ENCODE assay signal across 8 cellular contexts in genomic region chr3:52456800-52457183, GRCh38. TPM values are rescaled to one million over a fixed set of nuclear protein-coding genes. Genes with fewer than 3 reads are reported as not detected.
DNase-seq lines count a peak whose midpoint lies in the region; ATAC-seq and TF ChIP-seq lines count a peak whose summit lies in the region.

No MANE protein-coding gene starts in this region.

- DNase-seq in A673 (ENCODE audit: low spot score) (no peak), IMR-90 (no peak), cardiac fibroblast (ENCODE audit: low read depth in 2 of 2) (no peak), iPS-NIHi7 (ENCODE audit: extremely low spot score) (no peak), posterior vena cava (ENCODE audit: low spot score) (no peak)

- peak overlapping the region; percentile 93 for H3K4me2 ChIP-seq in IMR-90 (ENCODE audit: low read depth, low read length)

- H2BK15ac ChIP-seq in IMR-90 (ENCODE audit: low read depth, low read length): no peak overlapping the region

- H3K27ac ChIP-seq in A673 (ENCODE audit: low read depth, low read length, poor library complexity, severe bottlenecking) (peak overlapping the region; percentile 76), IMR-90 (ENCODE audit: insufficient read depth, low read length) (peak overlapping the region; percentile 92), muscle layer of duodenum (ENCODE audit: low read length) (no peak overlapping the region)

- H3K36me3 ChIP-seq in A673 (ENCODE audit: insufficient read depth, low read length, poor library complexity, severe bottlenecking) (peaks cover 11% of the 10 kb centered on the region), IMR-90 (ENCODE audit: control insufficient read depth, insufficient read depth, low read length) (peaks cover 29% of the 10 kb centered on the region), muscle layer of duodenum (ENCODE audit: control insufficient read depth in 1 of 2, insufficient read depth in 2 of 2, low read length in 2 of 2) (peaks cover 26 to 33% of the 10 kb centered on the region in 2 donors)

- peak overlapping the region; percentile 93 for H2AFZ ChIP-seq in IMR-90 (replicated peaks; ENCODE audit: low read length, poor library complexity)

- CTCF ChIA-PET in A673 (lab: Charles Lee): no interaction called here
- CTCF ChIA-PET in IMR-90 (lab: Yijun Ruan, JAX): interaction anchor here (0.6 to 1.1 kb wide), 3 partner anchors 9 to 44 kb away, joined by 3 read pairs; no protein-coding TSS in a partner anchor

- no peak for TF ChIP-seq RAD21 in IMR-90 (IDR thresholded peaks at IDR 0.05; ENCODE audit: low read length)

- H4K8ac ChIP-seq in IMR-90 (ENCODE audit: low read depth in 2 of 2, low read length in 2 of 2): peak overlapping the region; percentile 11 to 77; a peak in 2 of 4 replicates

- H4K5ac ChIP-seq in IMR-90 (ENCODE audit: low read depth, low read length): peak overlapping the region; percentile 22; the same call in 1 of the 2 replicates

- no peak overlapping the region for H3K18ac ChIP-seq in IMR-90 (ENCODE audit: low read depth, low read length)

- H3K9me3 ChIP-seq in A673 (ENCODE audit: low read depth, low read length, poor library complexity, severe bottlenecking): no peaks in the 10 kb centered on the region
- no peaks in the 10 kb centered on the region for H3K9me3 ChIP-seq in IMR-90 (ENCODE audit: control insufficient read depth, insufficient read depth, low read length)
- no peaks in the 10 kb centered on the region for H3K9me3 ChIP-seq in muscle layer of duodenum (ENCODE audit: control insufficient read depth in 1 of 2, low read length in 2 of 2)

- peak overlapping the region; percentile 3 for H2BK5ac ChIP-seq in IMR-90 (ENCODE audit: low read depth, low read length, poor library complexity, severe bottlenecking)

- no peaks in the 10 kb centered on the region for H3K27me3 ChIP-seq in A673 (replicated peaks; ENCODE audit: insufficient read depth, low read depth, low read length, poor library complexity)
- no peaks in the 10 kb centered on the region for H3K27me3 ChIP-seq in IMR-90 (ENCODE audit: control insufficient read depth, insufficient read depth, low read length)
- no peaks in the 10 kb centered on the region for H3K27me3 ChIP-seq in muscle layer of duodenum (ENCODE audit: low read depth, low read length)

- intact Hi-C loops in A673 (cut with micrococcal nuclease; ENCODE audit: unreplicated experiment) (no loop called here), IMR-90 (cut with micrococcal nuclease) (no loop called here), posterior vena cava (cut with DNase I) (no loop called here)

- dilution Hi-C loops in IMR-90 (cut with HindIII; ENCODE audit: low sequenced_read_pairs, unreplicated experiment): no loop called here

- H3K9me1 ChIP-seq in IMR-90 (ENCODE audit: insufficient read depth, low read length): peaks cover 20% of the 10 kb centered on the region

- peaks cover 22% of the 10 kb centered on the region for H4K20me1 ChIP-seq in IMR-90 (ENCODE audit: insufficient read depth, low read length)

- peaks cover 37 to 53% of the 10 kb centered on the region in 2 experiments for H3K79me1 ChIP-seq in IMR-90 (ENCODE audit: low read depth in 1 of 2, low read length in 2 of 2)

- in situ Hi-C loops in IMR-90 (cut with MboI; ENCODE audit: low sequenced_read_pairs): no loop called here

- H3K4me1 ChIP-seq in A673 (ENCODE audit: insufficient read depth, low read length, poor library complexity, severe bottlenecking) (peaks cover 3% of the 10 kb centered on the region), IMR-90 (ENCODE audit: control insufficient read depth, insufficient read depth, low read length) (peaks cover 15% of the 10 kb centered on the region), muscle layer of duodenum (ENCODE audit: control insufficient read depth in 1 of 2, insufficient read depth in 2 of 2, low read length in 2 of 2) (peaks cover 0 to 19% of the 10 kb centered on the region in 2 donors)

- H3K9ac ChIP-seq in IMR-90 (ENCODE audit: low read depth, low read length): peak overlapping the region; percentile 60

- POLR2A ChIA-PET in A673 (lab: Charles Lee; ENCODE audit: low non-redundant PET) (no interaction called here), IMR-90 (lab: Charles Lee; ENCODE audit: unreplicated experiment) (no interaction called here)

- H2AK5ac ChIP-seq in IMR-90 (ENCODE audit: low read depth, low read length): peak overlapping the region; percentile 92

- no peak for TF ChIP-seq CTCF in A673 (conservative IDR thresholded peaks at IDR 0.05; ENCODE audit: low read depth, low read length)
- no peak for TF ChIP-seq CTCF in IMR-90 (conservative IDR thresholded peaks at IDR 0.05; ENCODE audit: low read depth, low read length)
- no peak for TF ChIP-seq CTCF in cardiac fibroblast (IDR thresholded peaks at IDR 0.05; ENCODE audit: low read depth, low read length)

- H4K91ac ChIP-seq in IMR-90 (ENCODE audit: insufficient read depth, low read depth, low read length): peak overlapping the region; percentile 89

- no CpG with 5 or more reads among the region's 5 CpGs for WGBS in IMR-90 (ENCODE audit: extremely low coverage in 2 of 2, insufficient read length in 1 of 2), 2 experiments

- TF ChIP-seq POLR2A in IMR-90 (IDR thresholded peaks at IDR 0.05; ENCODE audit: low read depth, low read length): no peak

- H3K14ac ChIP-seq in IMR-90 (replicated peaks; ENCODE audit: low read depth, low read length): peak overlapping the region; percentile 98

- H3K23ac ChIP-seq in IMR-90 (ENCODE audit: low read depth, low read length): peak overlapping the region; percentile 96

- H3K4me3 ChIP-seq in A673 (ENCODE audit: low read depth, low read length, poor library complexity, severe bottlenecking): peak overlapping the region; percentile 77
- H3K4me3 ChIP-seq in IMR-90 (ENCODE audit: insufficient read depth, low read depth, low read length): peak overlapping the region; percentile 99
- peak overlapping the region; percentile 84 to 98 for H3K4me3 ChIP-seq in cardiac fibroblast (replicated peaks in 1 of 2; ENCODE audit: low read depth in 2 of 2, low read length in 2 of 2)
- peak overlapping the region; percentile 74 to 76 for H3K4me3 ChIP-seq in muscle layer of duodenum (ENCODE audit: low read depth in 1 of 2, low read length in 2 of 2)

- H2BK120ac ChIP-seq in IMR-90 (ENCODE audit: low read depth, low read length): no peak overlapping the region

- ATAC-seq in IMR-90 (ENCODE audit: low read depth): no peak
- ATAC-seq in HG02678 (IDR thresholded peaks at IDR 0.05; ENCODE audit: unreplicated experiment): no peak
- no peak for ATAC-seq in HG02852 (IDR thresholded peaks at IDR 0.05; ENCODE audit: unreplicated experiment)

- no peak overlapping the region for H2BK20ac ChIP-seq in IMR-90 (ENCODE audit: low read depth, low read length)

- H3K56ac ChIP-seq in IMR-90 (ENCODE audit: extremely low read depth, insufficient read depth, low read length): no peak overlapping the region

- peak overlapping the region; percentile 84 for H2AK9ac ChIP-seq in IMR-90 (replicated peaks; ENCODE audit: low read depth, low read length, poor library complexity)

- BruUV-seq in A673 (replicated peaks; lab: Mats Ljungman, UMichigan) (no TSS peak), IMR-90 (replicated peaks; lab: Mats Ljungman, UMichigan) (no TSS peak)

- H3K4ac ChIP-seq in IMR-90 (ENCODE audit: low read depth, low read length): peak overlapping the region; percentile 92

TF ChIP-seq in IMR-90, 13 proteins besides CTCF, POLR2A, EP300 and RAD21 (continues in another document):
- no peak for TF ChIP-seq MAFK (IDR thresholded peaks at IDR 0.05; ENCODE audit: low read depth, low read length)
- TF ChIP-seq FOS (IDR thresholded peaks at IDR 0.05; ENCODE audit: low read depth, low read length): no peak
- TF ChIP-seq, protein P1, sequence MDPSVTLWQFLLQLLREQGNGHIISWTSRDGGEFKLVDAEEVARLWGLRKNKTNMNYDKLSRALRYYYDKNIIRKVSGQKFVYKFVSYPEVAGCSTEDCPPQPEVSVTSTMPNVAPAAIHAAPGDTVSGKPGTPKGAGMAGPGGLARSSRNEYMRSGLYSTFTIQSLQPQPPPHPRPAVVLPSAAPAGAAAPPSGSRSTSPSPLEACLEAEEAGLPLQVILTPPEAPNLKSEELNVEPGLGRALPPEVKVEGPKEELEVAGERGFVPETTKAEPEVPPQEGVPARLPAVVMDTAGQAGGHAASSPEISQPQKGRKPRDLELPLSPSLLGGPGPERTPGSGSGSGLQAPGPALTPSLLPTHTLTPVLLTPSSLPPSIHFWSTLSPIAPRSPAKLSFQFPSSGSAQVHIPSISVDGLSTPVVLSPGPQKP (IDR thresholded peaks at IDR 0.05; ENCODE audit: borderline replicate concordance, low read depth, low read length): no peak

RNA-seq across cellular contexts. Expression of gene NISCH, which starts 1.4 kb away (rescaled TPM):
- total RNA-seq in A673 (2021) (46.9 and 48.6 TPM in 2 replicates), IMR-90 (2012; rRNA removed) (34.2 and 36.9 TPM in 2 replicates), posterior vena cava (10 to 100 TPM; 53.0 to 65.2 TPM)
- polyA plus RNA-seq in IMR-90 (2012; rRNA removed): 86.0 and 92.2 TPM in 2 replicates
- 37.7 and 53.7 TPM in 2 replicates for polyA plus RNA-seq in IMR-90 (2012; cell fraction: cytosol; rRNA removed)
- polyA plus RNA-seq in IMR-90 (2012; cell fraction: nucleus; rRNA removed; ENCODE audit: low replicate concordance): 524 and 765 TPM in 2 replicates

RNA-seq across cellular contexts. Expression of gene TNNC1, which starts 3.0 kb away (rescaled TPM):
- total RNA-seq in A673 (2021): not detected in 2 replicates
- total RNA-seq in IMR-90 (2012; rRNA removed): 1.1 and 1.3 TPM in 2 replicates
- 4.0 and 4.6 TPM in 2 replicates for polyA plus RNA-seq in IMR-90 (2012; rRNA removed)
- polyA plus RNA-seq in IMR-90 (2012; cell fraction: cytosol; rRNA removed): 1.8 and 2.3 TPM in 2 replicates
- 3.4 and 6.2 TPM in 2 replicates for polyA plus RNA-seq in IMR-90 (2012; cell fraction: nucleus; rRNA removed; ENCODE audit: low replicate concordance)
- 1 to 10 TPM; 3.5 to 5.5 TPM for total RNA-seq in posterior vena cava

RNA-seq across cellular contexts. Expression of gene SEMA3G, which starts 11.9 kb away (rescaled TPM):
- 0.07 TPM in 1 of 2 replicates, not detected in the other for total RNA-seq in A673 (2021)
- total RNA-seq in IMR-90 (2012; rRNA removed): not detected in 2 replicates
- 0.04 and 0.07 TPM in 2 replicates for polyA plus RNA-seq in IMR-90 (2012; rRNA removed)
- 0.01 and 0.07 TPM in 2 replicates for polyA plus RNA-seq in IMR-90 (2012; cell fraction: cytosol; rRNA removed)
- 0.01 and 0.03 TPM in 2 replicates for polyA plus RNA-seq in IMR-90 (2012; cell fraction: nucleus; rRNA removed; ENCODE audit: low replicate concordance)
- total RNA-seq in posterior vena cava: 10 to 100 TPM; 12.4 to 17.7 TPM

RNA-seq across cellular contexts. Expression of gene STAB1, which starts 38.3 kb away (rescaled TPM):
- total RNA-seq in A673 (2021): 0.41 TPM in 1 of 2 replicates, not detected in the other
- not detected in 2 replicates for total RNA-seq in IMR-90 (2012; rRNA removed)
- polyA plus RNA-seq in IMR-90 (2012; rRNA removed): 0.04 TPM in 1 of 2 replicates, not detected in the other
- 0.04 TPM in 1 of 2 replicates, not detected in the other for polyA plus RNA-seq in IMR-90 (2012; cell fraction: cytosol; rRNA removed)
- 0.24 and 0.60 TPM in 2 replicates for polyA plus RNA-seq in IMR-90 (2012; cell fraction: nucleus; rRNA removed; ENCODE audit: low replicate concordance)
- total RNA-seq in posterior vena cava: 100 to 1,000 TPM; 303 to 498 TPM

RNA-seq across cellular contexts. Expression of gene PHF7, which starts 46.3 kb away (rescaled TPM):
- 2.9 and 4.5 TPM in 2 replicates for total RNA-seq in A673 (2021)
- total RNA-seq in IMR-90 (2012; rRNA removed): 2.5 and 2.9 TPM in 2 replicates
- polyA plus RNA-seq in IMR-90 (2012; rRNA removed): 2.1 and 2.8 TPM in 2 replicates
- 0.81 and 1.0 TPM in 2 replicates for polyA plus RNA-seq in IMR-90 (2012; cell fraction: cytosol; rRNA removed)
- polyA plus RNA-seq in IMR-90 (2012; cell fraction: nucleus; rRNA removed; ENCODE audit: low replicate concordance): 2.0 and 8.4 TPM in 2 replicates
- total RNA-seq in posterior vena cava: 1 to 10 TPM; 6.4 to 9.2 TPM

Comparison
In these comparisons a context has a peak if more than half of its experiments do, and no peak if none do; other contexts are left out.
1. RNA of gene SEMA3G, which starts 11.9 kb away (total RNA-seq): 12.4 to 17.7 TPM in posterior vena cava; 0.07 TPM in A673 and not detected in IMR-90; every median in the first group is over 10 times any median in the second.
2. Peak in every context shown above with its lines, with median percentiles within 50 percentile points of each other: H3K4me3 ChIP-seq.